Comparison of ENCODE assay signal across 8 cellular contexts in the genomic region with DNA sequence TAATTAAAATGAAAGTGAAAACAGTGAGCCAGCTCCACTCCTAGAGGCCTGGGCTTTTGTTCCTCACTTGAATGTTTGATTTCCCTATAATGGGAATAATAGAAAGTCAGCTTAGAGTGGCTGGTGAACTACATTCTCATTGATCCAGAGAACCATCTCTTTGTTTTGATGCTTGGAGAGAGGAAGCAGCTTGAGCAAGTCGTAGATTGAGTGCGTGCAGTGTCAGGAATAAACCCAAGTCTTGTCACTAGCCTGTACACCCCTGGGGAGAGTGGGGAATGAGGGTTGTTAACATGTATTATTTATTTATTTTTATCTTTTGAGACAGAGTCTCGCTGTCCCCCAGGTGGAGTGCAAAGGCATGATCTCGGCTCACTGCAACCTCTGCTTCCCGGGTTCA. TPM values are rescaled to one million over a fixed set of nuclear protein-coding genes. Genes with fewer than 3 reads are reported as not detected.
DNase-seq lines count a peak whose midpoint lies in the region; ATAC-seq and TF ChIP-seq lines count a peak whose summit lies in the region.

No MANE protein-coding gene starts in this region.

- peak; percentile 43 for DNase-seq in activated CD8-positive, alpha-beta memory T cell treated with anti-CD3 and anti-CD28 coated beads for 24 hours
- DNase-seq in activated CD8-positive, alpha-beta memory T cell treated with anti-CD3 and anti-CD28 coated beads, Interleukin-2, amount 50 U/mL, for 48 hours, result no peak
- no peak for DNase-seq in activated CD4-positive, alpha-beta memory T cell treated with anti-CD3 and anti-CD28 coated beads, Interleukin-2, amount 10 ng/mL, durations not matched to agents 7 days and 5 days
- DNase-seq in hepatocyte (ENCODE audit: low spot score) (no peak), NCI-H2196 (lab: John Stamatoyannopoulos, UW; ENCODE audit: unreplicated experiment) (no peak)
- no peak for DNase-seq in stimulated activated naive B cell treated with anti-CD40 and anti-IgM and Interleukin-4, amounts not matched to agents 10 μg/mL and 1 μg/mL and 100 μg/mL, for 72 hours

- TF ChIP-seq CTCF in hepatocyte (IDR thresholded peaks at IDR 0.05; ENCODE audit: poor library complexity), result no peak

- peaks cover 40% of the 10 kb centered on the region for H3K79me2 ChIP-seq in hepatocyte

- WGBS in hepatocyte (ENCODE audit: low lambda C conversion rate, missing lambda C conversion rate), result 53% methylated on average over 5 of the region's 5 CpGs

- peaks cover 8% of the 10 kb centered on the region for H3K4me1 ChIP-seq in hepatocyte (ENCODE audit: insufficient read depth)

- peak overlapping the region; percentile 96 for H3K4me3 Mint-ChIP-seq in activated CD4-positive, alpha-beta memory T cell treated with anti-CD3 and anti-CD28 coated beads, Interleukin-2, amount 10 ng/mL, durations not matched to agents 7 days and 5 days
- peak overlapping the region; percentile 99 for H3K4me3 Mint-ChIP-seq in stimulated activated naive B cell treated with anti-CD40 and anti-IgM and Interleukin-4, amounts not matched to agents 10 μg/mL and 1 μg/mL and 100 μg/mL, for 72 hours

- peak overlapping the region; percentile 87 for H2AFZ ChIP-seq in hepatocyte

- H3K9me3 Mint-ChIP-seq in activated CD4-positive, alpha-beta memory T cell treated with anti-CD3 and anti-CD28 coated beads, Interleukin-2, amount 10 ng/mL, durations not matched to agents 7 days and 5 days, result no peaks in the 10 kb centered on the region
- H3K9me3 Mint-ChIP-seq in stimulated activated naive B cell treated with anti-CD40 and anti-IgM and Interleukin-4, amounts not matched to agents 10 μg/mL and 1 μg/mL and 100 μg/mL, for 72 hours, result no peaks in the 10 kb centered on the region

- H3K36me3 ChIP-seq in hepatocyte (replicated peaks; ENCODE audit: insufficient read depth, low read depth), result no peaks in the 10 kb centered on the region

- H3K4me2 ChIP-seq in hepatocyte, result peak overlapping the region; percentile 84

- ATAC-seq in stimulated activated naive B cell treated with anti-CD40 and anti-IgM and Interleukin-4, amounts not matched to agents 10 μg/mL and 1 μg/mL and 100 μg/mL, for 72 hours (replicated peaks), result peak; percentile 1 to 5
- ATAC-seq in HG03520 (IDR thresholded peaks at IDR 0.05; ENCODE audit: unreplicated experiment) (no peak), GM19328 (IDR thresholded peaks at IDR 0.05; ENCODE audit: unreplicated experiment) (no peak)

- peaks cover 3% of the 10 kb centered on the region for H3K27me3 Mint-ChIP-seq in activated CD4-positive, alpha-beta memory T cell treated with anti-CD3 and anti-CD28 coated beads, Interleukin-2, amount 10 ng/mL, durations not matched to agents 7 days and 5 days
- H3K27me3 Mint-ChIP-seq in stimulated activated naive B cell treated with anti-CD40 and anti-IgM and Interleukin-4, amounts not matched to agents 10 μg/mL and 1 μg/mL and 100 μg/mL, for 72 hours, result peaks cover 0 to 3% of the 10 kb centered on the region in 2 donors

- no peaks in the 10 kb centered on the region for H3K9me2 ChIP-seq in hepatocyte (replicated peaks; ENCODE audit: insufficient read depth)

- CTCF ChIA-PET in activated CD4-positive, alpha-beta memory T cell treated with anti-CD3 and anti-CD28 coated beads, Interleukin-2, amount 10 ng/mL, durations not matched to agents 7 days and 5 days (lab: Charles Lee), result interaction anchor here (0.6 to 9.4 kb wide), 11 partner anchors 13 to 764 kb away, joined by 3 to 232 read pairs (median 8); partner anchors contain the start of genes FAM43A and XXYLT1

- peaks cover 53% of the 10 kb centered on the region for H3K4me1 Mint-ChIP-seq in activated CD4-positive, alpha-beta memory T cell treated with anti-CD3 and anti-CD28 coated beads, Interleukin-2, amount 10 ng/mL, durations not matched to agents 7 days and 5 days
- H3K4me1 Mint-ChIP-seq in stimulated activated naive B cell treated with anti-CD40 and anti-IgM and Interleukin-4, amounts not matched to agents 10 μg/mL and 1 μg/mL and 100 μg/mL, for 72 hours, result peaks cover 16 to 18% of the 10 kb centered on the region in 2 donors

- POLR2A ChIA-PET in activated CD4-positive, alpha-beta memory T cell treated with anti-CD3 and anti-CD28 coated beads, Interleukin-2, amount 10 ng/mL, durations not matched to agents 7 days and 5 days (lab: Charles Lee), result interaction anchor here (0.9 to 7.6 kb wide), 11 partner anchors 10 to 871 kb away, joined by 3 to 71 read pairs (median 4); partner anchors contain the start of genes FAM43A and XXYLT1

- H3K4me3 ChIP-seq in hepatocyte, result peak overlapping the region; percentile 38

- peaks cover 17% of the 10 kb centered on the region for H3K36me3 Mint-ChIP-seq in activated CD4-positive, alpha-beta memory T cell treated with anti-CD3 and anti-CD28 coated beads, Interleukin-2, amount 10 ng/mL, durations not matched to agents 7 days and 5 days (ENCODE audit: low read depth)
- H3K36me3 Mint-ChIP-seq in stimulated activated naive B cell treated with anti-CD40 and anti-IgM and Interleukin-4, amounts not matched to agents 10 μg/mL and 1 μg/mL and 100 μg/mL, for 72 hours, result peaks cover 7 to 21% of the 10 kb centered on the region in 2 donors

- no peaks in the 10 kb centered on the region for H3K9me3 ChIP-seq in hepatocyte (ENCODE audit: low read depth)

- H3K27me3 ChIP-seq in hepatocyte, result peaks cover 7% of the 10 kb centered on the region

- H4K20me1 ChIP-seq in hepatocyte (ENCODE audit: insufficient read depth, poor library complexity, severe bottlenecking), result no peaks in the 10 kb centered on the region

- peak overlapping the region; percentile 92 for H3K27ac ChIP-seq in hepatocyte

- H3K27ac Mint-ChIP-seq in activated CD4-positive, alpha-beta memory T cell treated with anti-CD3 and anti-CD28 coated beads, Interleukin-2, amount 10 ng/mL, durations not matched to agents 7 days and 5 days, result peak overlapping the region; percentile 93
- H3K27ac Mint-ChIP-seq in stimulated activated naive B cell treated with anti-CD40 and anti-IgM and Interleukin-4, amounts not matched to agents 10 μg/mL and 1 μg/mL and 100 μg/mL, for 72 hours, result peak overlapping the region; percentile 98

RNA-seq across cellular contexts. Expression of gene LSG1, which starts 0.9 kb away (rescaled TPM):
- 10 to 100 TPM; 24.7 to 26.5 TPM for total RNA-seq in activated CD4-positive, alpha-beta memory T cell treated with anti-CD3 and anti-CD28 coated beads, Interleukin-2, amount 10 ng/mL, durations not matched to agents 7 days and 5 days
- 29.5 and 36.0 TPM in 2 replicates for total RNA-seq in hepatocyte
- polyA plus RNA-seq in hepatocyte, result 25.4 and 27.0 TPM in 2 replicates

RNA-seq across cellular contexts. Expression of gene FAM43A, which starts 12.8 kb away (rescaled TPM):
- total RNA-seq in activated CD4-positive, alpha-beta memory T cell treated with anti-CD3 and anti-CD28 coated beads, Interleukin-2, amount 10 ng/mL, durations not matched to agents 7 days and 5 days, result 1 to 10 TPM; 4.3 TPM
- total RNA-seq in hepatocyte, result 18.9 and 20.3 TPM in 2 replicates
- polyA plus RNA-seq in hepatocyte, result 24.9 and 29.7 TPM in 2 replicates

RNA-seq across cellular contexts. Expression of gene TMEM44, which starts 39.7 kb away (rescaled TPM):
- total RNA-seq in activated CD4-positive, alpha-beta memory T cell treated with anti-CD3 and anti-CD28 coated beads, Interleukin-2, amount 10 ng/mL, durations not matched to agents 7 days and 5 days, result 1 to 10 TPM; 6.2 to 7.1 TPM
- total RNA-seq in hepatocyte, result 6.5 and 6.6 TPM in 2 replicates
- polyA plus RNA-seq in hepatocyte, result 9.1 and 11.9 TPM in 2 replicates

Comparison
In these comparisons a context has a peak if more than half of its experiments do, and no peak if none do; other contexts are left out.
1. ATAC-seq: peak in stimulated activated naive B cell treated with anti-CD40 and anti-IgM and Interleukin-4, amounts not matched to agents 10 μg/mL and 1 μg/mL and 100 μg/mL, for 72 hours (2 of 2); none in HG03520 (single experiment) and GM19328 (single experiment).